In the genomic region with DNA sequence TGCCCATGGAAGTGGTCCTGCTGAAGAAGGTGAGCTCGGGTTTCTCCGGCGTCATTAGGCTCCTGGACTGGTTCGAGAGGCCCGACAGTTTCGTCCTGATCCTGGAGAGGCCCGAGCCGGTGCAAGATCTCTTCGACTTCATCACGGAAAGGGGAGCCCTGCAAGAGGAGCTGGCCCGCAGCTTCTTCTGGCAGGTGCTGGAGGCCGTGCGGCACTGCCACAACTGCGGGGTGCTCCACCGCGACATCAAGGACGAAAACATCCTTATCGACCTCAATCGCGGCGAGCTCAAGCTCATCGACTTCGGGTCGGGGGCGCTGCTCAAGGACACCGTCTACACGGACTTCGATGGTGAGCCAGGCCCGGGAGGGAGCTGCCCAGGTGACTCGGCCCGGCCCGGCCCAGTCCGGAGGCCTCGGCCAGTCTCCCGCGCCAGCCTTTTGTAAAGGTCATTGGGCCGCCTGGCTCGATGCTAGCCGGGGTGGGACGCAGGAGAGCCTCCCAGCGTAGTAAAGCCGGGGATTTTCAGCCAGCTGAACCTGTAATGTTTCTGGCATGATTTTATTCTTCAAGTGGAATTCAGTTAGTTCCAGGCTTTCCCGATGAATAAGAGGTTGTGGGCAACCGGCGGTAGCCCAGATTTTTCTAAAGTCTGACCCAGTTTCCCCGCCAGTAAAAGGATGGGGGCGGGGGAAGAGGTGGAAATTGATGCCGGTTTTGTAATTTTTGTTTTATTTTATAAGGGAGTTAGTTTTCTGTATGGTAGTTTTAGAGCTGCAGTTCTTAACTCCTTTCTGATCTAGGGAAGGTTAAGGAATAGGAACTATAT, we compare ENCODE assay signal across 8 cellular contexts. TPM values are rescaled to one million over a fixed set of nuclear protein-coding genes. Genes with fewer than 3 reads are reported as not detected.
DNase-seq lines count a peak whose midpoint lies in the region; ATAC-seq and TF ChIP-seq lines count a peak whose summit lies in the region.

No MANE protein-coding gene starts in this region.

- H3K36me3 Mint-ChIP-seq in activated naive CD4-positive, alpha-beta T cell treated with anti-CD3 and anti-CD28 coated beads, Interleukin-2, amount 10 ng/mL, durations not matched to agents 7 days and 5 days, result peaks cover 58% of the 10 kb centered on the region

- peak overlapping the region; percentile 91 for H3K4me3 ChIP-seq in osteoblast (ENCODE audit: insufficient read depth, low read length)

- no peak for TF ChIP-seq CTCF in osteoblast (IDR thresholded peaks at IDR 0.05; ENCODE audit: extremely low read depth, low read depth, low read length)

- H3K4me2 ChIP-seq in osteoblast (ENCODE audit: insufficient read depth, low read length), result peak overlapping the region; percentile 88

- H3K36me3 ChIP-seq in osteoblast (ENCODE audit: insufficient read depth, low read length), result peaks cover 36% of the 10 kb centered on the region

- ATAC-seq in HG02798 (IDR thresholded peaks at IDR 0.05; ENCODE audit: poor library complexity, unreplicated experiment), result no peak
- ATAC-seq in GM21515 (IDR thresholded peaks at IDR 0.05; ENCODE audit: unreplicated experiment), result no peak
- ATAC-seq in HG03175 (IDR thresholded peaks at IDR 0.05; ENCODE audit: unreplicated experiment), result no peak

- H3K27me3 ChIP-seq in osteoblast (ENCODE audit: insufficient read depth, low read length), result no peaks in the 10 kb centered on the region

- peaks cover 21% of the 10 kb centered on the region for H4K20me1 ChIP-seq in osteoblast (ENCODE audit: insufficient read depth, low read length)

- H3K4me1 ChIP-seq in osteoblast (ENCODE audit: insufficient read depth, low read length), result peaks cover 25% of the 10 kb centered on the region

- peaks cover 10% of the 10 kb centered on the region for H3K27me3 Mint-ChIP-seq in activated naive CD4-positive, alpha-beta T cell treated with anti-CD3 and anti-CD28 coated beads, Interleukin-2, amount 10 ng/mL, durations not matched to agents 7 days and 5 days

- peaks cover 22% of the 10 kb centered on the region for H3K79me2 ChIP-seq in osteoblast (ENCODE audit: insufficient read depth, low read length)

- H3K9me3 Mint-ChIP-seq in activated naive CD4-positive, alpha-beta T cell treated with anti-CD3 and anti-CD28 coated beads, Interleukin-2, amount 10 ng/mL, durations not matched to agents 7 days and 5 days, result no peaks in the 10 kb centered on the region

- peak overlapping the region; percentile 98 for H3K27ac Mint-ChIP-seq in activated naive CD4-positive, alpha-beta T cell treated with anti-CD3 and anti-CD28 coated beads, Interleukin-2, amount 10 ng/mL, durations not matched to agents 7 days and 5 days

- DNase-seq in GM04503 (ENCODE audit: low read depth), result peak; percentile 13
- DNase-seq in NCI-H345 (lab: John Stamatoyannopoulos, UW), result peak; percentile 41
- DNase-seq in activated naive CD4-positive, alpha-beta T cell treated with anti-CD3 and anti-CD28 coated beads, Interleukin-2, amount 10 ng/mL, durations not matched to agents 7 days and 5 days, result peak; percentile 50
- peak; percentile 42 for DNase-seq in glomerular visceral epithelial cell (ENCODE audit: extremely low spot score)
- peak; percentile 88 for DNase-seq in osteoblast (ENCODE audit: insufficient read length, low spot score, missing footprints)

- CTCF ChIA-PET in activated naive CD4-positive, alpha-beta T cell treated with anti-CD3 and anti-CD28 coated beads, Interleukin-2, amount 10 ng/mL, durations not matched to agents 7 days and 5 days (lab: Charles Lee), result interaction anchor here (0.7 to 17.1 kb wide), 11 partner anchors 10 to 147 kb away, joined by 3 to 293 read pairs (median 10); no protein-coding TSS in a partner anchor

- peak overlapping the region; percentile 87 for H3K27ac ChIP-seq in osteoblast (ENCODE audit: low read depth, low read length)

- H3K4me1 Mint-ChIP-seq in activated naive CD4-positive, alpha-beta T cell treated with anti-CD3 and anti-CD28 coated beads, Interleukin-2, amount 10 ng/mL, durations not matched to agents 7 days and 5 days, result peaks cover 38% of the 10 kb centered on the region

- no peaks in the 10 kb centered on the region for H3K9me3 ChIP-seq in osteoblast (ENCODE audit: low read depth, low read length)

- peak overlapping the region; percentile 47 for H2AFZ ChIP-seq in osteoblast (ENCODE audit: low read length)

- peak overlapping the region; percentile 94 for H3K4me3 Mint-ChIP-seq in activated naive CD4-positive, alpha-beta T cell treated with anti-CD3 and anti-CD28 coated beads, Interleukin-2, amount 10 ng/mL, durations not matched to agents 7 days and 5 days

RNA-seq across cellular contexts. Expression of a gene that starts 1.4 kb away (rescaled TPM):
- total RNA-seq in osteoblast, result 14.8 and 16.2 TPM in 2 replicates

Comparison
In these comparisons a context has a peak if more than half of its experiments do, and no peak if none do; other contexts are left out.
1. DNase-seq: peak in every context shown above with its lines; median percentile 88 in osteoblast; 50 in activated naive CD4-positive, alpha-beta T cell treated with anti-CD3 and anti-CD28 coated beads, Interleukin-2, amount 10 ng/mL, durations not matched to agents 7 days and 5 days; 42 in glomerular visceral epithelial cell; 41 in NCI-H345; 13 in GM04503.